Comparison of ENCODE assay signal across 22 cellular contexts in genomic region chr2:17593841-17594482, GRCh38. TPM values are rescaled to one million over a fixed set of nuclear protein-coding genes. Genes with fewer than 3 reads are reported as not detected.
DNase-seq lines count a peak whose midpoint lies in the region; ATAC-seq and TF ChIP-seq lines count a peak whose summit lies in the region.
"Had no signal": no experiment of that assay in that cellular context is flagged by ENCODE, and none has a peak within 500 bp of the region (broad histone marks: within the 10 kb centered on the region; RNA-seq: fewer than 3 reads in every experiment).

No MANE protein-coding gene starts in this region.

- no peak for TF ChIP-seq POLR2A in erythroblast (IDR thresholded peaks at IDR 0.05; ENCODE audit: low read length)

- no peaks in the 10 kb centered on the region for H3K36me3 Mint-ChIP-seq in mesothelial cell of epicardium
- H3K36me3 Mint-ChIP-seq: activated naive CD4-positive, alpha-beta T cell treated with anti-CD3 and anti-CD28 coated beads, Interleukin-2, amount 50 U/mL, for 72 hours had no signal

- no peak for ATAC-seq in HG02642 (IDR thresholded peaks at IDR 0.05; ENCODE audit: poor library complexity, unreplicated experiment)
- ATAC-seq: activated naive CD4-positive, alpha-beta T cell treated with anti-CD3 and anti-CD28 coated beads, Interleukin-2, amount 50 U/mL, for 72 hours had no signal

- DNase-seq in DMS53 treated with DMSO at 0.1 percent for 48 hours (lab: John Stamatoyannopoulos, UW; ENCODE audit: unreplicated experiment) (peak; percentile 74), RPMI7951 (ENCODE audit: low read depth) (peak; percentile 9), erythroblast (lab: John Stamatoyannopoulos, UW) (peak; percentile 7 to 48), mesothelial cell of epicardium (ENCODE audit: low spot score in 2 of 2, unreplicated experiment in 2 of 2) (no peak), mesenteric fat pad (ENCODE audit: low spot score) (no peak), superior temporal gyrus (ENCODE audit: extremely low spot score) (no peak), cerebellar nuclear complex (lab: John Stamatoyannopoulos, UW) (no peak)
- DNase-seq: activated CD4-positive, CD25-positive, alpha-beta regulatory T cell treated with anti-CD3 and anti-CD28 coated beads, Interleukin-2, amount 50 U/mL, for 72 hours; glutamatergic neuron; Kasumi-1; left ventricle myocardium inferior; NCI-H1092; NCI-H2029; SK-N-SH; stimulated activated CD4-positive, alpha-beta T cell treated with anti-CD3 and anti-CD28 coated beads, Interleukin-12 subunit alpha, Interleukin-12 subunit beta, amount 100 ng/mL, for 4 hours; T1000 had no signal

- TF ChIP-seq CTCF in mesothelial cell of epicardium (IDR thresholded peaks at IDR 0.05; ENCODE audit: unreplicated experiment), result no peak

- H3K4me1 Mint-ChIP-seq in mesothelial cell of epicardium, result peaks cover 38% of the 10 kb centered on the region

- H3K4me3 Mint-ChIP-seq in mesothelial cell of epicardium, result no peak overlapping the region
- H3K4me3 Mint-ChIP-seq: activated T-helper 1 cell treated with anti-CD3 and anti-CD28 coated beads, Interleukin-12 subunit alpha, Interleukin-12 subunit beta, Interleukin-2, Interleukin-4 antibody, amounts not matched to agents 30 ng/mL and 10 ng/mL and 1 ng/mL, durations not matched to agents 14 hours and 24 hours and 36 hours; dendritic cell treated with granulocyte-macrophage colony-stimulating factor and Interleukin-4, amounts not matched to agents 40 ng/mL and 50 ng/mL, for 4 days had no signal

- no peaks in the 10 kb centered on the region for H3K9me3 Mint-ChIP-seq in mesothelial cell of epicardium
- H3K9me3 Mint-ChIP-seq: activated naive CD4-positive, alpha-beta T cell treated with anti-CD3 and anti-CD28 coated beads, Interleukin-2, amount 50 U/mL, for 72 hours; activated T-helper 1 cell treated with anti-CD3 and anti-CD28 coated beads, Interleukin-12 subunit alpha, Interleukin-12 subunit beta, Interleukin-2, Interleukin-4 antibody, amounts not matched to agents 30 ng/mL and 10 ng/mL and 1 ng/mL, durations not matched to agents 14 hours and 24 hours and 36 hours; dendritic cell treated with granulocyte-macrophage colony-stimulating factor and Interleukin-4, amounts not matched to agents 40 ng/mL and 50 ng/mL, for 4 days had no signal

- H3K27ac Mint-ChIP-seq in mesothelial cell of epicardium, result peak overlapping the region; percentile 85
- H3K27ac Mint-ChIP-seq: activated naive CD4-positive, alpha-beta T cell treated with anti-CD3 and anti-CD28 coated beads, Interleukin-2, amount 50 U/mL, for 72 hours; activated T-helper 1 cell treated with anti-CD3 and anti-CD28 coated beads, Interleukin-12 subunit alpha, Interleukin-12 subunit beta, Interleukin-2, Interleukin-4 antibody, amounts not matched to agents 30 ng/mL and 10 ng/mL and 1 ng/mL, durations not matched to agents 14 hours and 24 hours and 36 hours; dendritic cell treated with granulocyte-macrophage colony-stimulating factor and Interleukin-4, amounts not matched to agents 40 ng/mL and 50 ng/mL, for 4 days had no signal

- H3K27me3 Mint-ChIP-seq in mesothelial cell of epicardium (ENCODE audit: low read depth), result no peaks in the 10 kb centered on the region
- H3K27me3 Mint-ChIP-seq: dendritic cell treated with granulocyte-macrophage colony-stimulating factor and Interleukin-4, amounts not matched to agents 40 ng/mL and 50 ng/mL, for 4 days had no signal

RNA-seq across cellular contexts. Expression of gene VSNL1, which starts 53.5 kb away (rescaled TPM):
- not detected in 2 replicates for total RNA-seq in RPMI7951 (2014; rRNA removed; shearing (Covaris generic))
- total RNA-seq in mesothelial cell of epicardium (0.61 to 0.95 TPM (median 0.83 TPM) in 3 replicates), mesenteric fat pad (not detected)
- total RNA-seq: activated CD8-positive, alpha-beta memory T cell treated with anti-CD3 and anti-CD28 coated beads for 36 hours; activated naive CD4-positive, alpha-beta T cell treated with anti-CD3 and anti-CD28 coated beads, Interleukin-2, amount 50 U/mL, for 72 hours; activated T-helper 1 cell treated with anti-CD3 and anti-CD28 coated beads, Interleukin-12 subunit alpha, Interleukin-12 subunit beta, Interleukin-2, Interleukin-4 antibody, amounts not matched to agents 30 ng/mL and 10 ng/mL and 1 ng/mL, durations not matched to agents 14 hours and 24 hours and 36 hours; HT-29 had no signal

Comparison
In these comparisons a context has a peak if more than half of its experiments do, and no peak if none do; other contexts are left out.
1. DNase-seq: peak in DMS53 treated with DMSO at 0.1 percent for 48 hours (single experiment), RPMI7951 (single experiment) and erythroblast (2 of 2); none in mesothelial cell of epicardium (0 of 2), mesenteric fat pad (single experiment), superior temporal gyrus (single experiment) and cerebellar nuclear complex (0 of 2).